9 cellular contexts compared by ENCODE assay signal in genomic region chr3:112858410-112859069, GRCh38. TPM values are rescaled to one million over a fixed set of nuclear protein-coding genes. Genes with fewer than 3 reads are reported as not detected.
A peak's percentile ranks its signal among the peaks of the same experiment; 100 is the strongest.
DNase-seq lines count a peak whose midpoint lies in the region; ATAC-seq, FAIRE-seq and TF ChIP-seq lines count a peak whose summit lies in the region.
"Had no signal": no experiment of that assay in that cellular context is flagged by ENCODE, and none has a peak within 500 bp of the region (broad histone marks: within the 10 kb centered on the region; RNA-seq: fewer than 3 reads in every experiment).

No MANE protein-coding gene starts in this region.

- DNase-seq in MCF 10A (ENCODE audit: unreplicated experiment) (peak; percentile 18), breast epithelium (ENCODE audit: low spot score in 2 of 2) (no peak), NOMO-1 (lab: John Stamatoyannopoulos, UW; ENCODE audit: unreplicated experiment in 2 of 2) (peak; percentile 70 to 94), astrocyte (ENCODE audit: low read depth) (peak; percentile 65), NCI-H2196 (lab: John Stamatoyannopoulos, UW; ENCODE audit: unreplicated experiment) (no peak), thyroid gland (no peak)

- no peaks in the 10 kb centered on the region for H4K20me1 ChIP-seq in astrocyte (ENCODE audit: insufficient read depth, low read length)

- ATAC-seq in stimulated activated memory B cell treated with anti-CD40 and anti-IgM and Interleukin-4, amounts not matched to agents 10 μg/mL and 1 μg/mL and 100 μg/mL, for 72 hours, result peak; percentile 90
- no peak for ATAC-seq in HG03095 (IDR thresholded peaks at IDR 0.05; ENCODE audit: unreplicated experiment)

- H3K9ac ChIP-seq in astrocyte (ENCODE audit: low read length), result no peak overlapping the region

- H3K9me3 Mint-ChIP-seq in MCF 10A (ENCODE audit: unreplicated experiment), result peaks cover 7% of the 10 kb centered on the region
- peaks cover 9% of the 10 kb centered on the region for H3K9me3 Mint-ChIP-seq in astrocyte (ENCODE audit: unreplicated experiment)
- H3K9me3 Mint-ChIP-seq in stimulated activated memory B cell treated with anti-CD40 and anti-IgM and Interleukin-4, amounts not matched to agents 10 μg/mL and 1 μg/mL and 100 μg/mL, for 72 hours, result peaks cover 8% of the 10 kb centered on the region

- 71 to 75% methylated on average over 2 of the region's 2 CpGs for WGBS in thyroid gland, 2 donors

- H3K36me3 ChIP-seq in breast epithelium, result no peaks in the 10 kb centered on the region
- no peaks in the 10 kb centered on the region for H3K36me3 ChIP-seq in astrocyte (ENCODE audit: insufficient read depth, low read length)
- no peaks in the 10 kb centered on the region for H3K36me3 ChIP-seq in thyroid gland

- TF ChIP-seq POLR2A in breast epithelium (IDR thresholded peaks at IDR 0.05) (no peak), thyroid gland (IDR thresholded peaks at IDR 0.05) (no peak)

- TF ChIP-seq CTCF in MCF 10A (IDR thresholded peaks at IDR 0.05; ENCODE audit: unreplicated experiment), result no peak
- no peak for TF ChIP-seq CTCF in breast epithelium (IDR thresholded peaks at IDR 0.05)
- no peak for TF ChIP-seq CTCF in astrocyte (IDR thresholded peaks at IDR 0.05; ENCODE audit: insufficient read depth, low read depth, low read length)
- TF ChIP-seq CTCF in thyroid gland (IDR thresholded peaks at IDR 0.05), result no peak

- H2AFZ ChIP-seq in astrocyte (ENCODE audit: low read depth, low read length), result no peak overlapping the region

- H3K4me1 Mint-ChIP-seq in MCF 10A (ENCODE audit: insufficient read depth, unreplicated experiment) (peaks cover 5% of the 10 kb centered on the region), astrocyte (ENCODE audit: low read depth, unreplicated experiment) (peaks cover 6% of the 10 kb centered on the region)
- H3K4me1 Mint-ChIP-seq in stimulated activated memory B cell treated with anti-CD40 and anti-IgM and Interleukin-4, amounts not matched to agents 10 μg/mL and 1 μg/mL and 100 μg/mL, for 72 hours, result peaks cover 42% of the 10 kb centered on the region

- BruUV-seq in MCF 10A (replicated peaks; lab: Mats Ljungman, UMichigan), result no TSS peak

- H3K4me1 ChIP-seq in breast epithelium, result no peaks in the 10 kb centered on the region
- H3K4me1 ChIP-seq in astrocyte (ENCODE audit: insufficient read depth, low read length), result peaks cover 6% of the 10 kb centered on the region
- no peaks in the 10 kb centered on the region for H3K4me1 ChIP-seq in thyroid gland

- H3K4me3 Mint-ChIP-seq in MCF 10A (ENCODE audit: unreplicated experiment), result no peak overlapping the region
- no peak overlapping the region for H3K4me3 Mint-ChIP-seq in astrocyte (ENCODE audit: unreplicated experiment)
- H3K4me3 Mint-ChIP-seq in stimulated activated memory B cell treated with anti-CD40 and anti-IgM and Interleukin-4, amounts not matched to agents 10 μg/mL and 1 μg/mL and 100 μg/mL, for 72 hours, result peak overlapping the region; percentile 66

- no peak overlapping the region for H3K27ac Mint-ChIP-seq in MCF 10A (ENCODE audit: low read depth, unreplicated experiment)
- peak overlapping the region; percentile 51 for H3K27ac Mint-ChIP-seq in astrocyte (ENCODE audit: unreplicated experiment)
- peak overlapping the region; percentile 89 for H3K27ac Mint-ChIP-seq in stimulated activated memory B cell treated with anti-CD40 and anti-IgM and Interleukin-4, amounts not matched to agents 10 μg/mL and 1 μg/mL and 100 μg/mL, for 72 hours

- CTCF ChIA-PET in MCF 10A (lab: Yijun Ruan, JAX), result interaction anchor here (0.6 kb wide), 1 partner anchor 384 kb away, joined by 3 read pairs; no protein-coding TSS in a partner anchor

- POLR2A ChIA-PET in MCF 10A (lab: Yijun Ruan, JAX), result no interaction called here

- H3K27ac ChIP-seq in breast epithelium (no peak overlapping the region), astrocyte (ENCODE audit: low read depth, low read length) (no peak overlapping the region), thyroid gland (no peak overlapping the region)

- H3K4me2 ChIP-seq in astrocyte (ENCODE audit: low read length), result peak overlapping the region; percentile 74

- intact Hi-C loops in MCF 10A (cut with micrococcal nuclease), result no loop called here
- intact Hi-C loops in breast epithelium (cut with DNase I; ENCODE audit: low total_unique reads), result no loop called here
- intact Hi-C loops in thyroid gland (cut with DNase I), result no loop called here

- H3K79me2 ChIP-seq in astrocyte (ENCODE audit: insufficient read depth, low read length), result no peaks in the 10 kb centered on the region

- H3K27me3 ChIP-seq in breast epithelium, result no peaks in the 10 kb centered on the region
- no peaks in the 10 kb centered on the region for H3K27me3 ChIP-seq in astrocyte (ENCODE audit: insufficient read depth, low read length)
- no peaks in the 10 kb centered on the region for H3K27me3 ChIP-seq in thyroid gland

- H3K36me3 Mint-ChIP-seq in MCF 10A (ENCODE audit: insufficient read depth, unreplicated experiment) (no peaks in the 10 kb centered on the region), astrocyte (ENCODE audit: low read depth, unreplicated experiment) (peaks cover 2% of the 10 kb centered on the region)
- no peaks in the 10 kb centered on the region for H3K36me3 Mint-ChIP-seq in stimulated activated memory B cell treated with anti-CD40 and anti-IgM and Interleukin-4, amounts not matched to agents 10 μg/mL and 1 μg/mL and 100 μg/mL, for 72 hours

- no peak overlapping the region for H3K4me3 ChIP-seq in breast epithelium
- H3K4me3 ChIP-seq in astrocyte (ENCODE audit: insufficient read depth, low read depth, low read length), result no peak overlapping the region
- H3K4me3 ChIP-seq in thyroid gland (replicated peaks in 1 of 3), result no peak overlapping the region

- no peak for FAIRE-seq in astrocyte (lab: Jason Lieb, UNC)

- H3K27me3 Mint-ChIP-seq in MCF 10A (ENCODE audit: insufficient read depth, unreplicated experiment) (peaks cover 6% of the 10 kb centered on the region), astrocyte (ENCODE audit: low read depth, unreplicated experiment) (no peaks in the 10 kb centered on the region)
- H3K27me3 Mint-ChIP-seq in stimulated activated memory B cell treated with anti-CD40 and anti-IgM and Interleukin-4, amounts not matched to agents 10 μg/mL and 1 μg/mL and 100 μg/mL, for 72 hours, result no peaks in the 10 kb centered on the region

- H3K9me3 ChIP-seq in breast epithelium (peaks cover 0 to 16% of the 10 kb centered on the region in 2 donors), astrocyte (ENCODE audit: insufficient read depth, low read depth, low read length) (no peaks in the 10 kb centered on the region), thyroid gland (no peaks in the 10 kb centered on the region)

RNA-seq across cellular contexts. Expression of gene CD200R1L, which starts 11.9 kb away (rescaled TPM):
- total RNA-seq in MCF 10A (2022) (not detected in 2 replicates), breast epithelium (not detected), astrocyte (not detected in 2 replicates), thyroid gland (not detected)
- total RNA-seq: NCI-H460 had no signal

Comparison
In these comparisons a context has a peak if more than half of its experiments do, and no peak if none do; other contexts are left out.
1. DNase-seq: peak in MCF 10A (single experiment), NOMO-1 (2 of 2) and astrocyte (single experiment); none in breast epithelium (0 of 2), NCI-H2196 (single experiment) and thyroid gland (0 of 2).